ENCODE assay signal across 20 cellular contexts in the genomic region with DNA sequence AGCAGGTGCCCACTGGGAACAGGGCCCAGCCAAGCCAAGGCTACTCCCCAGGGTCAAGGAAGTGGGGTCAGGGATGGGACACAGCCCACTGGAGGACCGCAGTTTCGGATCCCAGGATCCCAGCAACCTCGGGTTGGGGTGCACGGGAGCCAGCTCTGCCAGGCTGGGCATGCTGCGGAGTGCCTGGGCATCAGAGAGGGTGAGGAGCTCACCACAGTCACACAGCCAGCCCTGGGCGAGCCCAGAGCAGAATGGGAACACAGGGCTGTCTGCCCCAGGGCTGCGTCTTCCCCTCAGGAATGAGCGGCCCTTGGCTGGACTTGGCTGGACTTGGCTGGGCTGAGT.
"Had no signal": no experiment of that assay in that cellular context is flagged by ENCODE, and none has a peak within 500 bp of the region (broad histone marks: within the 10 kb centered on the region; RNA-seq: fewer than 3 reads in every experiment).

No MANE protein-coding gene starts in this region.

- H3K4me3 ChIP-seq: coronary artery, esophagus muscularis mucosa, lung, right atrium auricular region, sigmoid colon, skin epidermis, spleen, testis, tibial artery had no signal

- ATAC-seq: foreskin keratinocyte; natural killer cell treated with Interleukin-12 subunit alpha and Interleukin-12 subunit beta and Interleukin-15 and Interleukin-18, amount 100 ng/mL, for 72 hours; stimulated activated memory B cell treated with anti-CD40 and anti-IgM and Interleukin-4, amounts not matched to agents 10 μg/mL and 1 μg/mL and 100 μg/mL, for 72 hours; stimulated activated naive CD8-positive, alpha-beta T cell treated with anti-CD3 and anti-CD28 coated beads, Interleukin-15, Interleukin-2, amounts not matched to agents 100 U/mL and 50 U/mL, for 24 hours had no signal

- DNase-seq: dermis blood vessel endothelial cell; effector memory CD4-positive, alpha-beta T cell; foreskin keratinocyte; glutamatergic neuron; naive B cell; sigmoid colon; spleen; stimulated activated CD4-positive, alpha-beta T cell treated with anti-CD3 and anti-CD28 coated beads, Interleukin-4, amount 100 ng/mL, for 4 hours; stimulated activated naive CD8-positive, alpha-beta T cell treated with anti-CD3 and anti-CD28 coated beads, Interleukin-15, Interleukin-2, amounts not matched to agents 100 U/mL and 50 U/mL, for 24 hours; substantia nigra; testis; tibial artery had no signal

- H3K36me3 ChIP-seq: spleen had no signal

- H3K27ac ChIP-seq: coronary artery, esophagus muscularis mucosa, foreskin keratinocyte, parathyroid adenoma, skin epidermis, spleen, testis, tibial artery had no signal

- H3K9me3 ChIP-seq: esophagus muscularis mucosa, right atrium auricular region, sigmoid colon, testis, tibial artery had no signal

- H3K9ac ChIP-seq: parathyroid adenoma had no signal

- H3K4me1 ChIP-seq: foreskin keratinocyte, parathyroid adenoma, spleen, testis, tibial artery had no signal

- H3K27me3 ChIP-seq: right atrium auricular region, sigmoid colon, testis had no signal
